In genomic region chr16:77214411-77215138, GRCh38 we compare ENCODE assay signal across 26 cellular contexts. TPM values are rescaled to one million over a fixed set of nuclear protein-coding genes. Genes with fewer than 3 reads are reported as not detected.
DNase-seq lines count a peak whose midpoint lies in the region; ATAC-seq, FAIRE-seq and TF ChIP-seq lines count a peak whose summit lies in the region.
"Had no signal": no experiment of that assay in that cellular context is flagged by ENCODE, and none has a peak within 500 bp of the region (broad histone marks: within the 10 kb centered on the region; RNA-seq: fewer than 3 reads in every experiment).

No MANE protein-coding gene starts in this region.

- peaks cover 0 to 28% of the 10 kb centered on the region in 2 donors for H3K4me1 ChIP-seq in right atrium auricular region
- peaks cover 16% of the 10 kb centered on the region for H3K4me1 ChIP-seq in Panc1 (ENCODE audit: control insufficient read depth, insufficient read depth, low read length)
- peaks cover 17% of the 10 kb centered on the region for H3K4me1 ChIP-seq in endothelial cell of umbilical vein (ENCODE audit: control insufficient read depth, extremely low read depth, insufficient read depth, low read length)
- peaks cover 0 to 23% (median 11%) of the 10 kb centered on the region in 6 donors for H3K4me1 ChIP-seq in spleen

- peaks cover 7% of the 10 kb centered on the region for H3K4me1 Mint-ChIP-seq in type B pancreatic cell (ENCODE audit: unreplicated experiment)

- TF ChIP-seq POLR2A in endothelial cell of umbilical vein (IDR thresholded peaks at IDR 0.05; ENCODE audit: low read depth, low read length) (no peak), spleen (IDR thresholded peaks at IDR 0.05) (no peak)

- no peak overlapping the region for H3K9ac ChIP-seq in endothelial cell of umbilical vein (replicated peaks; ENCODE audit: extremely low read depth, insufficient read depth, low read length)
- H3K9ac ChIP-seq: KMS-11 had no signal

- CTCF ChIA-PET in Panc1 (lab: Charles Lee) (interaction anchor here (0.7 kb wide), 1 partner anchor 587 kb away, joined by 6 read pairs; no protein-coding TSS in a partner anchor), endothelial cell of umbilical vein (lab: Charles Lee) (interaction anchor here (1.5 kb wide), 1 partner anchor 43 kb away, joined by 5 read pairs; no protein-coding TSS in a partner anchor)

- no peaks in the 10 kb centered on the region for H4K20me1 ChIP-seq in endothelial cell of umbilical vein (replicated peaks; ENCODE audit: control insufficient read depth, extremely low read depth, insufficient read depth, low read length)

- no peak overlapping the region for H3K27ac Mint-ChIP-seq in type B pancreatic cell
- H3K27ac Mint-ChIP-seq: activated naive CD4-positive, alpha-beta T cell treated with anti-CD3 and anti-CD28 coated beads, Interleukin-2, amount 50 U/mL, for 24 hours; mesothelial cell of epicardium; progenitor cell of endocrine pancreas; stimulated activated effector memory CD8-positive, alpha-beta T cell treated with anti-CD3 and anti-CD28 coated beads, Interleukin-12 subunit alpha, Interleukin-12 subunit beta, amount 100 ng/mL, for 72 hours had no signal

- H3K4me3 Mint-ChIP-seq in type B pancreatic cell: peak overlapping the region; percentile 94

- H3K4me3 ChIP-seq in right atrium auricular region (no peak overlapping the region), Panc1 (ENCODE audit: low read depth in 2 of 2, low read length in 2 of 2) (no peak overlapping the region), endothelial cell of umbilical vein (replicated peaks in 1 of 3; ENCODE audit: insufficient read depth in 1 of 3, low read depth in 1 of 3, low read length in 3 of 3) (no peak overlapping the region), spleen (no peak overlapping the region)
- H3K4me3 ChIP-seq: heart left ventricle, suprapubic skin, vagina had no signal

- peaks cover 8% of the 10 kb centered on the region for H3K36me3 Mint-ChIP-seq in type B pancreatic cell
- H3K36me3 Mint-ChIP-seq: activated naive CD4-positive, alpha-beta T cell treated with anti-CD3 and anti-CD28 coated beads, Interleukin-2, amount 50 U/mL, for 24 hours; stimulated activated effector memory CD8-positive, alpha-beta T cell treated with anti-CD3 and anti-CD28 coated beads, Interleukin-12 subunit alpha, Interleukin-12 subunit beta, amount 100 ng/mL, for 72 hours had no signal

- H3K79me2 ChIP-seq in endothelial cell of umbilical vein (ENCODE audit: control insufficient read depth, insufficient read depth, low read length): no peaks in the 10 kb centered on the region

- POLR2A ChIA-PET in Panc1 (lab: Charles Lee) (no interaction called here), endothelial cell of umbilical vein (lab: Charles Lee) (no interaction called here)

- H3K27me3 ChIP-seq in right atrium auricular region (no peaks in the 10 kb centered on the region), Panc1 (ENCODE audit: control insufficient read depth, insufficient read depth, low read length) (no peaks in the 10 kb centered on the region), endothelial cell of umbilical vein (ENCODE audit: control insufficient read depth in 2 of 2, insufficient read depth in 2 of 2, low read length in 2 of 2) (no peaks in the 10 kb centered on the region), spleen (replicated peaks in 1 of 7) (peaks cover 0 to 7% (median 0%) of the 10 kb centered on the region in 7 donors)
- H3K27me3 ChIP-seq: suprapubic skin, vagina had no signal

- WGBS in spleen, 5 donors: 86 to 93% (median 86%) methylated on average over 11 to 12 of the region's 12 CpGs

- ATAC-seq in left cardiac atrium (no peak), Panc1 (no peak), GM21367 (IDR thresholded peaks at IDR 0.05; ENCODE audit: unreplicated experiment) (no peak)
- ATAC-seq: left lobe of liver; stimulated activated effector memory CD8-positive, alpha-beta T cell treated with anti-CD3 and anti-CD28 coated beads, Interleukin-12 subunit alpha, Interleukin-12 subunit beta, amount 100 ng/mL, for 72 hours had no signal

- BruUV-seq in Panc1 (replicated peaks; lab: Mats Ljungman, UMichigan) (no TSS peak), endothelial cell of umbilical vein (replicated peaks; lab: Mats Ljungman, UMichigan) (no TSS peak)

- no peak overlapping the region for H2AFZ ChIP-seq in endothelial cell of umbilical vein (ENCODE audit: low read depth, low read length)

- H3K4me2 ChIP-seq in endothelial cell of umbilical vein (ENCODE audit: insufficient read depth, low read length): no peak overlapping the region
- H3K4me2 ChIP-seq: KMS-11 had no signal

- H3K9me1 ChIP-seq in endothelial cell of umbilical vein (replicated peaks; ENCODE audit: control insufficient read depth, extremely low read depth, insufficient read depth, low read length): no peaks in the 10 kb centered on the region

- H3K9me3 Mint-ChIP-seq in type B pancreatic cell: no peaks in the 10 kb centered on the region
- H3K9me3 Mint-ChIP-seq: activated naive CD4-positive, alpha-beta T cell treated with anti-CD3 and anti-CD28 coated beads, Interleukin-2, amount 50 U/mL, for 24 hours; mesothelial cell of epicardium; stimulated activated effector memory CD8-positive, alpha-beta T cell treated with anti-CD3 and anti-CD28 coated beads, Interleukin-12 subunit alpha, Interleukin-12 subunit beta, amount 100 ng/mL, for 72 hours had no signal

- intact Hi-C loops in left cardiac atrium (cut with DNase I): no loop called here
- intact Hi-C loops in Panc1 (cut with micrococcal nuclease; ENCODE audit: unreplicated experiment): no loop called here
- intact Hi-C loops in endothelial cell of umbilical vein (cut with micrococcal nuclease): no loop called here
- intact Hi-C loops in spleen (cut with DNase I; ENCODE audit: low total_unique reads): no loop called here

- dilution Hi-C loops in endothelial cell of umbilical vein (cut with MboI; ENCODE audit: extremely low pct_ligation_motif_present, low sequenced_read_pairs): no loop called here

- peak; percentile 50 for DNase-seq in right atrium auricular region (ENCODE audit: low spot score)
- no peak for DNase-seq in left cardiac atrium
- no peak for DNase-seq in Panc1 (ENCODE audit: low read depth, low spot score)
- no peak for DNase-seq in endothelial cell of umbilical vein (ENCODE audit: low read depth, low spot score)
- DNase-seq in type B pancreatic cell (ENCODE audit: extremely low spot score, unreplicated experiment): no peak
- no peak for DNase-seq in NOMO-1 treated with DMSO at 0.1 percent for 48 hours (lab: John Stamatoyannopoulos, UW; ENCODE audit: unreplicated experiment)
- no peak for DNase-seq in spleen
- DNase-seq: activated CD4-positive, alpha-beta T cell treated with anti-CD3 and anti-CD28 coated beads for 1 hour; activated CD8-positive, alpha-beta memory T cell treated with anti-CD3 and anti-CD28 coated beads for 24 hours; activated T-cell treated with anti-CD3 and anti-CD28 coated beads, Interleukin-2, amount 50 U/mL, for 48 hours; NCI-H1105; NCI-H2081 treated with DMSO at 0.1 percent for 48 hours; NK-92 treated with Interleukin-12 subunit alpha and Interleukin-12 subunit beta, amount 100 ng/mL, for 24 hours; stimulated activated CD4-positive, alpha-beta T cell treated with anti-CD3 and anti-CD28 coated beads, Interleukin-1b, Interleukin-23, amount 100 ng/mL, for 48 hours had no signal

- FAIRE-seq in endothelial cell of umbilical vein (lab: Jason Lieb, UNC): no peak

- no peaks in the 10 kb centered on the region for H3K27me3 Mint-ChIP-seq in type B pancreatic cell
- H3K27me3 Mint-ChIP-seq: activated naive CD4-positive, alpha-beta T cell treated with anti-CD3 and anti-CD28 coated beads, Interleukin-2, amount 50 U/mL, for 24 hours had no signal

- H3K27ac ChIP-seq in right atrium auricular region (no peak overlapping the region), Panc1 (ENCODE audit: low read length) (0 out of 2 replicates have a peak overlapping the region, but pooled peaks have one; percentile 18), endothelial cell of umbilical vein (ENCODE audit: insufficient read depth, low read depth, low read length) (peak overlapping the region; percentile 21), spleen (no peak overlapping the region)
- H3K27ac ChIP-seq: C4-2B, heart left ventricle, KMS-11, suprapubic skin had no signal

- H3K36me3 ChIP-seq in right atrium auricular region: no peaks in the 10 kb centered on the region
- no peaks in the 10 kb centered on the region for H3K36me3 ChIP-seq in Panc1 (ENCODE audit: control insufficient read depth, insufficient read depth, low read length)
- no peaks in the 10 kb centered on the region for H3K36me3 ChIP-seq in endothelial cell of umbilical vein (ENCODE audit: control insufficient read depth in 2 of 2, extremely low read depth in 1 of 2, insufficient read depth in 2 of 2, low read length in 2 of 2)
- no peaks in the 10 kb centered on the region for H3K36me3 ChIP-seq in spleen
- H3K36me3 ChIP-seq: heart left ventricle, suprapubic skin, vagina had no signal

- TF ChIP-seq CTCF in right atrium auricular region (IDR thresholded peaks at IDR 0.05) (no peak), Panc1 (IDR thresholded peaks at IDR 0.05) (no peak), endothelial cell of umbilical vein (IDR thresholded peaks at IDR 0.05; ENCODE audit: extremely low read depth in 1 of 2, insufficient read depth in 1 of 2, low read depth in 1 of 2, low read length in 2 of 2) (no peak), type B pancreatic cell (conservative IDR thresholded peaks at IDR 0.05) (no peak), spleen (IDR thresholded peaks at IDR 0.05 in 8 of 11, conservative IDR thresholded peaks at IDR 0.05 in 3 of 11) (no peak)

- in situ Hi-C loops in Panc1 (cut with HindIII; ENCODE audit: low pct_unique_long_range_greater_than_20kb, low sequenced_read_pairs): no loop called here

- H3K9me3 ChIP-seq in right atrium auricular region (no peaks in the 10 kb centered on the region), Panc1 (ENCODE audit: control insufficient read depth, insufficient read depth, low read depth, low read length) (no peaks in the 10 kb centered on the region), endothelial cell of umbilical vein (replicated peaks; ENCODE audit: control insufficient read depth, insufficient read depth, low read length) (no peaks in the 10 kb centered on the region), spleen (no peaks in the 10 kb centered on the region)
- H3K9me3 ChIP-seq: heart left ventricle, suprapubic skin, vagina had no signal

RNA-seq across cellular contexts. Expression of gene SYCE1L, which starts 15.4 kb away (rescaled TPM):
- total RNA-seq in right atrium auricular region: 1 to 10 TPM in 1 of 2 donors, not detected in 1; 1.8 TPM
- 1 to 10 TPM; 1.1 to 2.7 TPM for total RNA-seq in left cardiac atrium
- 4.5 TPM for total RNA-seq in Panc1 (2021; ENCODE audit: unreplicated experiment)
- polyA plus RNA-seq in Panc1 (2012; ENCODE audit: insufficient read length): 8.6 TPM
- total RNA-seq in endothelial cell of umbilical vein: 13.7 and 28.6 TPM in 2 replicates
- polyA plus RNA-seq in endothelial cell of umbilical vein: 6.8 and 16.1 TPM in 2 replicates
- polyA plus RNA-seq in endothelial cell of umbilical vein (2011; cell fraction: cytosol; rRNA removed): 0.49 and 1.5 TPM in 2 replicates
- 3.3 and 4.1 TPM in 2 replicates for polyA plus RNA-seq in endothelial cell of umbilical vein (2011; cell fraction: nucleus; rRNA removed)
- 0.99 and 6.3 TPM in 2 replicates for polyA plus RNA-seq in endothelial cell of umbilical vein (2012)
- 0.57 TPM in 1 of 2 replicates, not detected in the other for polyA minus RNA-seq in endothelial cell of umbilical vein
- polyA minus RNA-seq in endothelial cell of umbilical vein (2011; cell fraction: cytosol; rRNA and poly(A)+ RNA removed): not detected
- 0.91 and 1.1 TPM in 2 replicates for polyA minus RNA-seq in endothelial cell of umbilical vein (2011; cell fraction: nucleus; rRNA and poly(A)+ RNA removed)
- total RNA-seq in type B pancreatic cell (ENCODE audit: low replicate concordance): 12.4 and 20.0 TPM in 2 replicates
- total RNA-seq in spleen: 1 to 10 TPM in 5 of 7 donors, not detected in 2; 1.4 to 7.2 (median 3.2) TPM
- 1 to 10 TPM; 5.3 to 9.6 (median 7.0) TPM for polyA plus RNA-seq in spleen
- total RNA-seq: fibroblast of villous mesenchyme had no signal

RNA-seq across cellular contexts. Expression of gene MON1B, which starts 23.6 kb away (rescaled TPM):
- 10 to 100 TPM; 10.8 to 17.6 TPM for total RNA-seq in right atrium auricular region
- 10 to 100 TPM; 21.2 to 25.5 TPM for total RNA-seq in left cardiac atrium
- 62.9 TPM for total RNA-seq in Panc1 (2021; ENCODE audit: unreplicated experiment)
- 60.2 TPM for polyA plus RNA-seq in Panc1 (2012; ENCODE audit: insufficient read length)
- total RNA-seq in endothelial cell of umbilical vein: 50.1 and 57.0 TPM in 2 replicates
- polyA plus RNA-seq in endothelial cell of umbilical vein: 35.8 and 37.6 TPM in 2 replicates
- polyA plus RNA-seq in endothelial cell of umbilical vein (2011; cell fraction: cytosol; rRNA removed): 18.3 and 22.9 TPM in 2 replicates
- 59.1 and 61.0 TPM in 2 replicates for polyA plus RNA-seq in endothelial cell of umbilical vein (2011; cell fraction: nucleus; rRNA removed)
- polyA plus RNA-seq in endothelial cell of umbilical vein (2012): 24.1 and 26.7 TPM in 2 replicates
- polyA minus RNA-seq in endothelial cell of umbilical vein: 22.3 and 26.8 TPM in 2 replicates
- polyA minus RNA-seq in endothelial cell of umbilical vein (2011; cell fraction: cytosol; rRNA and poly(A)+ RNA removed): 11.0 TPM
- polyA minus RNA-seq in endothelial cell of umbilical vein (2011; cell fraction: nucleus; rRNA and poly(A)+ RNA removed): 17.9 and 18.7 TPM in 2 replicates
- 41.6 and 48.7 TPM in 2 replicates for total RNA-seq in type B pancreatic cell (ENCODE audit: low replicate concordance)
- total RNA-seq in spleen: 10 to 100 TPM; 32.7 to 71.0 (median 56.4) TPM
- polyA plus RNA-seq in spleen: 10 to 100 TPM in 2 of 3 donors, 1 to 10 TPM in 1; 7.5 to 16.0 (median 11.2) TPM

Comparison
In these comparisons a context has a peak if more than half of its experiments do, and no peak if none do; other contexts are left out.
1. H3K27ac ChIP-seq: peak in Panc1 (single experiment) and endothelial cell of umbilical vein (single experiment); none in right atrium auricular region (0 of 2) and spleen (0 of 8).